8 cellular contexts compared by ENCODE assay signal in genomic region chr11:5684627-5685362, GRCh38. TPM values are rescaled to one million over a fixed set of nuclear protein-coding genes. Genes with fewer than 3 reads are reported as not detected.
A peak's percentile ranks its signal among the peaks of the same experiment; 100 is the strongest.
DNase-seq lines count a peak whose midpoint lies in the region; ATAC-seq, FAIRE-seq and TF ChIP-seq lines count a peak whose summit lies in the region.

TSS of gene TRIM5 (minus strand) at chr11:5685074. CDS start at chr11:5680177, 4,897 bp downstream.

- H3K27ac ChIP-seq in SJCRH30: peak within 1 kb of the TSS; percentile 83

- H3K4me3 ChIP-seq in SJCRH30: peak within 1 kb of the TSS; percentile 60

- no peaks in the 10 kb centered on the region; the same call in 1 of the 2 replicates for H3K9me3 ChIP-seq in SJCRH30 (replicated peaks)

- ATAC-seq in GM19023 (IDR thresholded peaks at IDR 0.05; ENCODE audit: unreplicated experiment): peak; percentile 81
- ATAC-seq in HG03280 (IDR thresholded peaks at IDR 0.05; ENCODE audit: unreplicated experiment): peak; percentile 71

- H3K4me1 ChIP-seq in SJCRH30: no peaks in the 10 kb centered on the region

- H3K27me3 ChIP-seq in SJCRH30: no peaks in the 10 kb centered on the region

- DNase-seq in AG09319 (ENCODE audit: extremely low read depth, low read depth) (peak; percentile 90), SJCRH30 (peak; percentile 86 to 93), frontal cortex (ENCODE audit: low spot score in 2 of 2) (peak; percentile 65 to 79), non-pigmented ciliary epithelial cell (ENCODE audit: low read depth) (peak; percentile 97), superior temporal gyrus (ENCODE audit: extremely low spot score) (peak; percentile 60)
- peak; percentile 23 to 67 (median 40) for DNase-seq in activated naive CD4-positive, alpha-beta T cell (lab: John Stamatoyannopoulos, UW)

- no peak for FAIRE-seq in frontal cortex (lab: Jason Lieb, UNC)

- TF ChIP-seq CTCF in AG09319 (IDR thresholded peaks at IDR 0.05; ENCODE audit: low read depth, low read length): peak; percentile 75

- H3K36me3 ChIP-seq in SJCRH30: no peaks in the 10 kb centered on the region

RNA-seq across cellular contexts. Expression of gene TRIM5, which starts in this region (rescaled TPM):
- 10.2 and 10.5 TPM in 2 replicates for total RNA-seq in SJCRH30 (2014; rRNA removed; shearing (Covaris generic))
- 4.5 TPM for total RNA-seq in frontal cortex

Comparison
In these comparisons a context has a peak if more than half of its experiments do, and no peak if none do; other contexts are left out.
1. Peak in every context shown above with its lines: DNase-seq, ATAC-seq, H3K4me3 ChIP-seq and H3K27ac ChIP-seq.
2. DNase-seq: peak in every context shown above with its lines; median percentile 97 in non-pigmented ciliary epithelial cell; 90 in AG09319; 90 in SJCRH30; 72 in frontal cortex; 60 in superior temporal gyrus; 40 in activated naive CD4-positive, alpha-beta T cell.